ENCODE assay signal across 21 cellular contexts in the genomic region with DNA sequence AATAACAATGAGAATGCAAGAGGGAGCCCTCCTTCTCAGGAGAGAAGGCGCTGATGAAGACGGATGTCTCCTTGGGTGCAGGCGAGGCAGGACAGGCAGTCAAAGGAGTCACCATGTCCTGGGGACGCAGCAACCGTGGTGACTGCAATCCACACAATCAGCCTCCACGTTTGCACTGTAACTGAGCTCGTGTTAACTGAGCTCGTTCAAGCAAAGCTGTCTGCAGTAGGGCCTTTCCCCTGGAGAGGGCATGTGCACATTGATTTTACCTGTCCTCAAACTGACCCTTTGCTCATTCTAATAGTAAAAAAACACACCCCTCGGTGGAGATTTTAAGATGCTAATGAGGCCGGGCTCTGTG. TPM values are rescaled to one million over a fixed set of nuclear protein-coding genes. Genes with fewer than 3 reads are reported as not detected.
DNase-seq lines count a peak whose midpoint lies in the region; ATAC-seq and TF ChIP-seq lines count a peak whose summit lies in the region.
"Had no signal": no experiment of that assay in that cellular context is flagged by ENCODE, and none has a peak within 500 bp of the region (broad histone marks: within the 10 kb centered on the region; RNA-seq: fewer than 3 reads in every experiment).

No MANE protein-coding gene starts in this region.

- peaks cover 17% of the 10 kb centered on the region for H3K4me1 ChIP-seq in HUES48 (ENCODE audit: control insufficient read depth, insufficient read depth, low read length)
- H3K4me1 ChIP-seq: HAP-1 had no signal

- H3K27me3 Mint-ChIP-seq in stimulated activated memory B cell treated with anti-CD40 and anti-IgM and Interleukin-4, amounts not matched to agents 10 μg/mL and 1 μg/mL and 100 μg/mL, for 72 hours = peaks cover 21% of the 10 kb centered on the region
- no peaks in the 10 kb centered on the region for H3K27me3 Mint-ChIP-seq in activated CD8-positive, alpha-beta T cell treated with anti-CD3 and anti-CD28 coated beads, Interleukin-2, amount 10 ng/mL, durations not matched to agents 7 days and 5 days (ENCODE audit: low read depth)

- no peaks in the 10 kb centered on the region for H3K9me3 Mint-ChIP-seq in stimulated activated memory B cell treated with anti-CD40 and anti-IgM and Interleukin-4, amounts not matched to agents 10 μg/mL and 1 μg/mL and 100 μg/mL, for 72 hours
- no peaks in the 10 kb centered on the region for H3K9me3 Mint-ChIP-seq in activated CD8-positive, alpha-beta T cell treated with anti-CD3 and anti-CD28 coated beads, Interleukin-2, amount 10 ng/mL, durations not matched to agents 7 days and 5 days (ENCODE audit: insufficient read depth)
- H3K9me3 Mint-ChIP-seq: activated naive CD4-positive, alpha-beta T cell treated with anti-CD3 and anti-CD28 coated beads, Interleukin-2, amount 50 U/mL, for 72 hours; T-helper 1 cell treated with Interleukin-12 subunit alpha and Interleukin-12 subunit beta and Interleukin-4 antibody, amounts not matched to agents 30 μg/mL and 1 μg/mL, for 36 hours had no signal

- peak overlapping the region; percentile 43 for H3K27ac Mint-ChIP-seq in stimulated activated memory B cell treated with anti-CD40 and anti-IgM and Interleukin-4, amounts not matched to agents 10 μg/mL and 1 μg/mL and 100 μg/mL, for 72 hours
- H3K27ac Mint-ChIP-seq in activated CD8-positive, alpha-beta T cell treated with anti-CD3 and anti-CD28 coated beads, Interleukin-2, amount 10 ng/mL, durations not matched to agents 7 days and 5 days = no peak overlapping the region
- H3K27ac Mint-ChIP-seq: activated naive CD4-positive, alpha-beta T cell treated with anti-CD3 and anti-CD28 coated beads, Interleukin-2, amount 50 U/mL, for 72 hours; T-helper 1 cell treated with Interleukin-12 subunit alpha and Interleukin-12 subunit beta and Interleukin-4 antibody, amounts not matched to agents 30 μg/mL and 1 μg/mL, for 36 hours had no signal

- peak overlapping the region; percentile 33; the same call in 1 of the 2 replicates for H3K4me3 ChIP-seq in HUES48 (ENCODE audit: low read depth, low read length)
- no peak overlapping the region for H3K4me3 ChIP-seq in coronary artery
- H3K4me3 ChIP-seq: HAP-1 had no signal

- peak overlapping the region; percentile 44 for H3K4me3 Mint-ChIP-seq in stimulated activated memory B cell treated with anti-CD40 and anti-IgM and Interleukin-4, amounts not matched to agents 10 μg/mL and 1 μg/mL and 100 μg/mL, for 72 hours
- H3K4me3 Mint-ChIP-seq in activated CD8-positive, alpha-beta T cell treated with anti-CD3 and anti-CD28 coated beads, Interleukin-2, amount 10 ng/mL, durations not matched to agents 7 days and 5 days = no peak overlapping the region
- H3K4me3 Mint-ChIP-seq: T-helper 1 cell treated with Interleukin-12 subunit alpha and Interleukin-12 subunit beta and Interleukin-4 antibody, amounts not matched to agents 30 μg/mL and 1 μg/mL, for 36 hours had no signal

- H3K27ac ChIP-seq in HUES48 (ENCODE audit: low read depth, low read length) (no peak overlapping the region), coronary artery (no peak overlapping the region)
- H3K27ac ChIP-seq: KMS-11 had no signal

- CTCF ChIA-PET in activated CD8-positive, alpha-beta T cell treated with anti-CD3 and anti-CD28 coated beads, Interleukin-2, amount 10 ng/mL, durations not matched to agents 7 days and 5 days (lab: Charles Lee) = no interaction called here

- DNase-seq in NCI-H1092 treated with DMSO at 0.1 percent for 48 hours (lab: John Stamatoyannopoulos, UW) = peak; percentile 3
- no peak for DNase-seq in NCI-H1092 (lab: John Stamatoyannopoulos, UW)
- peak; percentile 56 for DNase-seq in coronary artery (ENCODE audit: low spot score)
- DNase-seq in activated CD8-positive, alpha-beta T cell treated with anti-CD3 and anti-CD28 coated beads, Interleukin-2, amount 10 ng/mL, durations not matched to agents 7 days and 5 days = no peak
- no peak for DNase-seq in epidermal melanocyte (ENCODE audit: insufficient read length, low spot score)
- DNase-seq: activated CD4-positive, alpha-beta T cell treated with anti-CD3 and anti-CD28 coated beads, Interleukin-2, amount 50 U/mL, for 48 hours; activated T-cell treated with anti-CD3 and anti-CD28 coated beads, Interleukin-2, amount 50 U/mL, for 48 hours; DMS153; foreskin fibroblast; hippocampal formation; midbrain; NCI-H1417 treated with DMSO at 0.1 percent for 48 hours; NCI-H345; stimulated activated CD4-positive, alpha-beta T cell treated with anti-CD3 and anti-CD28 coated beads, Interleukin-4, amount 100 ng/mL, for 4 hours had no signal

- TF ChIP-seq CTCF in coronary artery (IDR thresholded peaks at IDR 0.05) = no peak

- H3K9ac ChIP-seq in HUES48 (ENCODE audit: low read depth, low read length) = no peak overlapping the region
- H3K9ac ChIP-seq: KMS-11 had no signal

- peak; percentile 61 for ATAC-seq in stimulated activated memory B cell treated with anti-CD40 and anti-IgM and Interleukin-4, amounts not matched to agents 10 μg/mL and 1 μg/mL and 100 μg/mL, for 72 hours
- no peak for ATAC-seq in GM18861 (IDR thresholded peaks at IDR 0.05; ENCODE audit: unreplicated experiment)
- no peak for ATAC-seq in activated CD8-positive, alpha-beta T cell treated with anti-CD3 and anti-CD28 coated beads, Interleukin-2, amount 10 ng/mL, durations not matched to agents 7 days and 5 days
- ATAC-seq: activated naive CD4-positive, alpha-beta T cell treated with anti-CD3 and anti-CD28 coated beads, Interleukin-2, amount 50 U/mL, for 72 hours had no signal

- H3K4me1 Mint-ChIP-seq in stimulated activated memory B cell treated with anti-CD40 and anti-IgM and Interleukin-4, amounts not matched to agents 10 μg/mL and 1 μg/mL and 100 μg/mL, for 72 hours = peaks cover 50% of the 10 kb centered on the region
- peaks cover 16% of the 10 kb centered on the region for H3K4me1 Mint-ChIP-seq in activated CD8-positive, alpha-beta T cell treated with anti-CD3 and anti-CD28 coated beads, Interleukin-2, amount 10 ng/mL, durations not matched to agents 7 days and 5 days (ENCODE audit: low read depth)

- H3K36me3 Mint-ChIP-seq in stimulated activated memory B cell treated with anti-CD40 and anti-IgM and Interleukin-4, amounts not matched to agents 10 μg/mL and 1 μg/mL and 100 μg/mL, for 72 hours = no peaks in the 10 kb centered on the region
- no peaks in the 10 kb centered on the region for H3K36me3 Mint-ChIP-seq in activated CD8-positive, alpha-beta T cell treated with anti-CD3 and anti-CD28 coated beads, Interleukin-2, amount 10 ng/mL, durations not matched to agents 7 days and 5 days (ENCODE audit: low read depth)
- H3K36me3 Mint-ChIP-seq: activated naive CD4-positive, alpha-beta T cell treated with anti-CD3 and anti-CD28 coated beads, Interleukin-2, amount 50 U/mL, for 72 hours had no signal

- H3K36me3 ChIP-seq in HUES48 (ENCODE audit: control insufficient read depth, insufficient read depth, low read length) = no peaks in the 10 kb centered on the region
- H3K36me3 ChIP-seq: HAP-1 had no signal

- POLR2A ChIA-PET in activated CD8-positive, alpha-beta T cell treated with anti-CD3 and anti-CD28 coated beads, Interleukin-2, amount 10 ng/mL, durations not matched to agents 7 days and 5 days (lab: Charles Lee) = no interaction called here

- H3K9me3 ChIP-seq in HUES48 (ENCODE audit: control insufficient read depth, insufficient read depth, low read length) = no peaks in the 10 kb centered on the region
- H3K9me3 ChIP-seq: HAP-1 had no signal

- no peaks in the 10 kb centered on the region for H3K27me3 ChIP-seq in HUES48 (ENCODE audit: control insufficient read depth, insufficient read depth, low read length)

RNA-seq across cellular contexts. Expression of a gene that starts 2.8 kb away (rescaled TPM):
- total RNA-seq in activated CD8-positive, alpha-beta T cell treated with anti-CD3 and anti-CD28 coated beads, Interleukin-2, amount 10 ng/mL, durations not matched to agents 7 days and 5 days = 1 to 10 TPM; 3.0 to 3.4 TPM

Comparison
In these comparisons a context has a peak if more than half of its experiments do, and no peak if none do; other contexts are left out.
1. DNase-seq: peak in NCI-H1092 treated with DMSO at 0.1 percent for 48 hours (single experiment) and coronary artery (single experiment); none in NCI-H1092 (single experiment), activated CD8-positive, alpha-beta T cell treated with anti-CD3 and anti-CD28 coated beads, Interleukin-2, amount 10 ng/mL, durations not matched to agents 7 days and 5 days (single experiment) and epidermal melanocyte (single experiment).